Comparison of ENCODE assay signal across 17 cellular contexts in the genomic region with DNA sequence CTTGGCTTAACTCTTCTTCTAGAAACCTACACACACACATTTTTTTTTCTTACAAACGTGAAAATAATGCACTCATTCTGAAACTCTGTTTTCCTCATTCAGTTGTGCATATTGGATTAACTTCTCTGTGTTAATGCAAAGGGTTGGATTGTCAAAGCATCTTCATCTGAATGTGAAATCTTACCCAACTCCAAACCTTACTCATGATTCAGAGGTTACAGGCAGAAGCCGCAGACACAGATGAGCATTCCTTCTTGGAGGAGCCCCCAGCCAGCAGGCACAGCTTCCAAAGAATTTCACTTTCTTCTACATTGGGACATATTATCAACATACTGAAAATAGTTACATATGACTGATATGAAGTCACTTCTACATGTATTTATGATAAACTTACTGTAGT. TPM values are rescaled to one million over a fixed set of nuclear protein-coding genes. Genes with fewer than 3 reads are reported as not detected.
DNase-seq lines count a peak whose midpoint lies in the region; ATAC-seq and TF ChIP-seq lines count a peak whose summit lies in the region.
"Had no signal": no experiment of that assay in that cellular context is flagged by ENCODE, and none has a peak within 500 bp of the region (broad histone marks: within the 10 kb centered on the region; RNA-seq: fewer than 3 reads in every experiment).

No MANE protein-coding gene starts in this region.

- H3K18ac ChIP-seq in mesendoderm (ENCODE audit: low read length) = no peak overlapping the region

- TF ChIP-seq CTCF in GM23338 (conservative IDR thresholded peaks at IDR 0.05; ENCODE audit: low read depth in 2 of 2) (no peak), brain microvascular endothelial cell (IDR thresholded peaks at IDR 0.05; ENCODE audit: low read depth, low read length, missing control alignments) (no peak), stomach (IDR thresholded peaks at IDR 0.05) (no peak)

- no peak overlapping the region for H2BK5ac ChIP-seq in mesendoderm (ENCODE audit: low read length)

- H3K79me2 ChIP-seq in GM23338 (replicated peaks; ENCODE audit: insufficient read depth) (peaks cover 93% of the 10 kb centered on the region), mesendoderm (ENCODE audit: control insufficient read depth, insufficient read depth, low read length) (peaks cover 26% of the 10 kb centered on the region)

- H2BK120ac ChIP-seq in mesendoderm (ENCODE audit: low read depth, low read length) = no peak overlapping the region

- TF ChIP-seq POLR2A in stomach (IDR thresholded peaks at IDR 0.05) = no peak

- H3K9ac ChIP-seq in mesendoderm (ENCODE audit: low read length) = no peak overlapping the region

- H3K27me3 ChIP-seq in GM23338 (ENCODE audit: insufficient read depth) (no peaks in the 10 kb centered on the region), brain microvascular endothelial cell (replicated peaks) (no peaks in the 10 kb centered on the region), mesendoderm (ENCODE audit: insufficient read depth, low read length, poor library complexity) (no peaks in the 10 kb centered on the region), H7 (ENCODE audit: control insufficient read depth, insufficient read depth, low read length) (no peaks in the 10 kb centered on the region), stomach (no peaks in the 10 kb centered on the region)
- H3K27me3 ChIP-seq in CD8-positive, alpha-beta memory T cell (ENCODE audit: insufficient read depth, low read length, poor library complexity, severe bottlenecking) = no peaks in the 10 kb centered on the region
- H3K27me3 ChIP-seq: right atrium auricular region, SJCRH30 had no signal

- H3K9me3 ChIP-seq in CD8-positive, alpha-beta memory T cell (ENCODE audit: low read length) = no peaks in the 10 kb centered on the region
- no peaks in the 10 kb centered on the region for H3K9me3 ChIP-seq in stomach
- H3K9me3 ChIP-seq: right atrium auricular region, SJCRH30 had no signal

- H3K4me2 ChIP-seq in GM23338 (no peak overlapping the region), mesendoderm (ENCODE audit: low read length) (no peak overlapping the region)

- in situ Hi-C loops in brain microvascular endothelial cell (cut with HindIII; ENCODE audit: low pct_ligation_motif_present, low sequenced_read_pairs) = no loop called here

- no peak for ATAC-seq in GM23338
- ATAC-seq: PC-3 had no signal

- no peak overlapping the region for H4K8ac ChIP-seq in mesendoderm (ENCODE audit: low read depth, low read length)

- H2BK15ac ChIP-seq in mesendoderm (replicated peaks; ENCODE audit: low read depth) = no peak overlapping the region

- H3K4me1 ChIP-seq in GM23338 (ENCODE audit: insufficient read depth) = peaks cover 18% of the 10 kb centered on the region
- H3K4me1 ChIP-seq in mesendoderm (ENCODE audit: control insufficient read depth, low read depth, low read length) = no peaks in the 10 kb centered on the region
- H3K4me1 ChIP-seq in CD8-positive, alpha-beta memory T cell (ENCODE audit: insufficient read depth, low read length) = no peaks in the 10 kb centered on the region
- H3K4me1 ChIP-seq in stomach = peaks cover 0 to 14% (median 0%) of the 10 kb centered on the region in 4 donors
- H3K4me1 ChIP-seq: right atrium auricular region, SJCRH30 had no signal

- no peak overlapping the region for H2AFZ ChIP-seq in GM23338

- no peaks in the 10 kb centered on the region for H3K36me3 ChIP-seq in GM23338 (ENCODE audit: insufficient read depth)
- H3K36me3 ChIP-seq in brain microvascular endothelial cell (replicated peaks) = no peaks in the 10 kb centered on the region
- H3K36me3 ChIP-seq in mesendoderm (ENCODE audit: control insufficient read depth, insufficient read depth, low read length) = peaks cover 1% of the 10 kb centered on the region
- H3K36me3 ChIP-seq in H7 (replicated peaks; ENCODE audit: control insufficient read depth, insufficient read depth, low read length) = no peaks in the 10 kb centered on the region
- H3K36me3 ChIP-seq in CD8-positive, alpha-beta memory T cell (ENCODE audit: insufficient read depth, low read length) = no peaks in the 10 kb centered on the region
- H3K36me3 ChIP-seq in stomach = peaks cover 0 to 5% (median 2%) of the 10 kb centered on the region in 4 donors
- H3K36me3 ChIP-seq: right atrium auricular region, SJCRH30 had no signal

- no peak overlapping the region for H3K4ac ChIP-seq in mesendoderm (ENCODE audit: low read depth, low read length)

- no peak overlapping the region for H3K23ac ChIP-seq in mesendoderm (ENCODE audit: low read length)

- DNase-seq in AG08396 (ENCODE audit: low spot score) (peak; percentile 38), GM23338 (ENCODE audit: low spot score) (no peak), brain microvascular endothelial cell (peak; percentile 48), mesendoderm (peak; percentile 23), NCI-H2196 treated with DMSO at 0.1 percent for 48 hours (lab: John Stamatoyannopoulos, UW; ENCODE audit: unreplicated experiment) (no peak), H7 (no peak), stomach (no peak)
- DNase-seq in CD8-positive, alpha-beta memory T cell = no peak
- DNase-seq: activated CD4-positive, CD25-positive, alpha-beta regulatory T cell; foreskin melanocyte; Kasumi-1; NCI-H1105 treated with DMSO at 0.1 percent for 48 hours; NCI-H774; PC-3; SJCRH30 had no signal

- H3K56ac ChIP-seq in mesendoderm (ENCODE audit: low read length) = no peak overlapping the region

- no peak overlapping the region for H3K4me3 ChIP-seq in GM23338
- no peak overlapping the region for H3K4me3 ChIP-seq in brain microvascular endothelial cell (ENCODE audit: low read depth, low read length)
- no peak overlapping the region for H3K4me3 ChIP-seq in mesendoderm (ENCODE audit: low read length)
- H3K4me3 ChIP-seq in H7 (ENCODE audit: insufficient read depth, low read depth, low read length) = no peak overlapping the region
- H3K4me3 ChIP-seq in CD8-positive, alpha-beta memory T cell (ENCODE audit: low read length) = no peak overlapping the region
- H3K4me3 ChIP-seq in stomach = no peak overlapping the region
- H3K4me3 ChIP-seq: right atrium auricular region, SJCRH30 had no signal

- peak overlapping the region; percentile 42; the same call in 1 of the 2 replicates for H3K27ac ChIP-seq in GM23338 (ENCODE audit: low read depth)
- H3K27ac ChIP-seq in brain microvascular endothelial cell = no peak overlapping the region
- H3K27ac ChIP-seq in mesendoderm (ENCODE audit: low read depth, low read length) = no peak overlapping the region
- H3K27ac ChIP-seq in CD8-positive, alpha-beta memory T cell (ENCODE audit: low read depth, low read length) = no peak overlapping the region
- no peak overlapping the region for H3K27ac ChIP-seq in stomach
- H3K27ac ChIP-seq: right atrium auricular region, SJCRH30 had no signal

- peaks cover 4% of the 10 kb centered on the region for H3K79me1 ChIP-seq in mesendoderm (ENCODE audit: low read length)

- intact Hi-C loops in stomach (cut with DNase I; ENCODE audit: low total_unique reads) = no loop called here

- TF ChIP-seq EP300 in stomach (IDR thresholded peaks at IDR 0.05) = no peak

- peaks cover 26% of the 10 kb centered on the region for H4K20me1 ChIP-seq in GM23338 (replicated peaks; ENCODE audit: insufficient read depth)

- CTCF ChIA-PET in CD8-positive, alpha-beta memory T cell (lab: Charles Lee) = no interaction called here

- no peaks in the 10 kb centered on the region for H3K9me3 Mint-ChIP-seq in GM23338
- H3K9me3 Mint-ChIP-seq in CD8-positive, alpha-beta memory T cell = no peaks in the 10 kb centered on the region
- H3K9me3 Mint-ChIP-seq: stimulated activated naive CD8-positive, alpha-beta T cell treated with anti-CD3 and anti-CD28 coated beads, Interleukin-15, Interleukin-2, amounts not matched to agents 100 ng/mL and 50 ng/mL, for 24 hours had no signal

- POLR2A ChIA-PET in CD8-positive, alpha-beta memory T cell (lab: Charles Lee) = no interaction called here

- H3K4me3 Mint-ChIP-seq in GM23338 = no peak overlapping the region
- H3K4me3 Mint-ChIP-seq in CD8-positive, alpha-beta memory T cell = no peak overlapping the region
- H3K4me3 Mint-ChIP-seq: stimulated activated naive CD8-positive, alpha-beta T cell treated with anti-CD3 and anti-CD28 coated beads, Interleukin-15, Interleukin-2, amounts not matched to agents 100 ng/mL and 50 ng/mL, for 24 hours had no signal

- peaks cover 17% of the 10 kb centered on the region for H3K4me1 Mint-ChIP-seq in GM23338
- H3K4me1 Mint-ChIP-seq in CD8-positive, alpha-beta memory T cell = peaks cover 10 to 40% (median 29%) of the 10 kb centered on the region in 3 donors

- no peak overlapping the region for H2AK5ac ChIP-seq in mesendoderm (ENCODE audit: low read length)

- no peak overlapping the region for H3K27ac Mint-ChIP-seq in GM23338
- H3K27ac Mint-ChIP-seq in CD8-positive, alpha-beta memory T cell = peak overlapping the region in 3 of 8 donors; percentile 29 to 61 (median 43)
- H3K27ac Mint-ChIP-seq: stimulated activated naive CD8-positive, alpha-beta T cell treated with anti-CD3 and anti-CD28 coated beads, Interleukin-15, Interleukin-2, amounts not matched to agents 100 ng/mL and 50 ng/mL, for 24 hours had no signal

- no peaks in the 10 kb centered on the region for H3K36me3 Mint-ChIP-seq in GM23338 (ENCODE audit: low read depth)
- peaks cover 0 to 13% (median 8%) of the 10 kb centered on the region in 3 donors for H3K36me3 Mint-ChIP-seq in CD8-positive, alpha-beta memory T cell

- H3F3A ChIP-seq in GM23338 (replicated peaks; ENCODE audit: low read depth) = no peaks in the 10 kb centered on the region

- no peak overlapping the region for H4K5ac ChIP-seq in mesendoderm (ENCODE audit: low read length)

- no CpG with 5 or more reads among the region's 2 CpGs for WGBS in mesendoderm (ENCODE audit: extremely low coverage, insufficient coverage, low lambda C conversion rate)
- 75 to 80% (median 77%) methylated on average over 2 of the region's 2 CpGs for WGBS in stomach, 5 donors

- no peaks in the 10 kb centered on the region for H3K27me3 Mint-ChIP-seq in GM23338 (ENCODE audit: insufficient read depth, low read depth, poor library complexity)
- no peaks in the 10 kb centered on the region for H3K27me3 Mint-ChIP-seq in CD8-positive, alpha-beta memory T cell
- H3K27me3 Mint-ChIP-seq: stimulated activated naive CD8-positive, alpha-beta T cell treated with anti-CD3 and anti-CD28 coated beads, Interleukin-15, Interleukin-2, amounts not matched to agents 100 ng/mL and 50 ng/mL, for 24 hours had no signal

- H3K9me2 ChIP-seq in GM23338 (ENCODE audit: insufficient read depth) = no peaks in the 10 kb centered on the region

RNA-seq across cellular contexts. Expression of gene PATJ, which starts 15.7 kb away (rescaled TPM):
- 43.0 and 68.4 TPM in 2 replicates for total RNA-seq in GM23338 (2014; rRNA removed; shearing (Covaris generic))
- 26.9 and 35.3 TPM in 2 replicates for polyA plus RNA-seq in GM23338 (2016; fragmentation: Nextera tagmentation; extraction: Ambion mirVana)
- 14.2 TPM for polyA plus RNA-seq in mesendoderm (2013, experiment 1 of 2)
- polyA plus RNA-seq in mesendoderm (2013, experiment 2 of 2) = 14.8 TPM
- 15.8 and 31.6 TPM in 2 replicates for total RNA-seq in H7 (2014; rRNA removed; shearing (Covaris generic))
- total RNA-seq in CD8-positive, alpha-beta memory T cell = 10 to 100 TPM in 1 of 2 experiments, 1 to 10 TPM in 1; 9.8 to 10.3 TPM
- 24.4 TPM for polyA plus RNA-seq in CD8-positive, alpha-beta memory T cell
- total RNA-seq in stomach = 100 to 1,000 TPM in 2 of 5 donors, 10 to 100 TPM in 3; 60.7 to 195 (median 80.0) TPM
- 10 to 100 TPM in 2 of 3 donors, 1 to 10 TPM in 1; 9.1 to 14.0 (median 10.8) TPM for polyA plus RNA-seq in stomach

RNA-seq across cellular contexts. Expression of gene TM2D1, which starts 33.0 kb away (rescaled TPM):
- total RNA-seq in GM23338 (2014; rRNA removed; shearing (Covaris generic)) = 35.5 and 47.5 TPM in 2 replicates
- polyA plus RNA-seq in GM23338 (2016; fragmentation: Nextera tagmentation; extraction: Ambion mirVana) = 44.4 and 46.7 TPM in 2 replicates
- polyA plus RNA-seq in mesendoderm (2013, experiment 1 of 2) = 16.5 TPM
- polyA plus RNA-seq in mesendoderm (2013, experiment 2 of 2) = 16.5 TPM
- 39.6 and 49.5 TPM in 2 replicates for total RNA-seq in H7 (2014; rRNA removed; shearing (Covaris generic))
- 10 to 100 TPM; 30.1 to 32.5 TPM for total RNA-seq in CD8-positive, alpha-beta memory T cell
- polyA plus RNA-seq in CD8-positive, alpha-beta memory T cell = 37.1 TPM
- 100 to 1,000 TPM in 3 of 5 donors, 10 to 100 TPM in 2; 35.9 to 184 (median 121) TPM for total RNA-seq in stomach
- 10 to 100 TPM; 15.6 to 20.4 (median 17.4) TPM for polyA plus RNA-seq in stomach

Comparison
In these comparisons a context has a peak if more than half of its experiments do, and no peak if none do; other contexts are left out.
1. DNase-seq: peak in AG08396 (single experiment), brain microvascular endothelial cell (single experiment) and mesendoderm (single experiment); none in GM23338 (single experiment), NCI-H2196 treated with DMSO at 0.1 percent for 48 hours (single experiment), H7 (single experiment), CD8-positive, alpha-beta memory T cell (0 of 5) and stomach (single experiment).